ENCODE assay signal across 28 cellular contexts in genomic region chr19:35087393-35087792, GRCh38. TPM values are rescaled to one million over a fixed set of nuclear protein-coding genes. Genes with fewer than 3 reads are reported as not detected.
"Had no signal": no experiment of that assay in that cellular context is flagged by ENCODE, and none has a peak within 500 bp of the region (broad histone marks: within the 10 kb centered on the region; RNA-seq: fewer than 3 reads in every experiment).

No MANE protein-coding gene starts in this region.

- H3K36me3 ChIP-seq: brain microvascular endothelial cell, colonic mucosa, prostate gland, suprapubic skin, transverse colon had no signal

- H3K27ac Mint-ChIP-seq: activated naive CD4-positive, alpha-beta T cell treated with anti-CD3 and anti-CD28 coated beads, Interleukin-2, amount 10 ng/mL, durations not matched to agents 7 days and 5 days; activated naive CD8-positive, alpha-beta T cell treated with anti-CD3 and anti-CD28 coated beads, Interleukin-2, amount 50 U/mL, for 24 hours; endodermal cell had no signal

- H3K9me3 Mint-ChIP-seq: activated naive CD4-positive, alpha-beta T cell treated with anti-CD3 and anti-CD28 coated beads, Interleukin-2, amount 10 ng/mL, durations not matched to agents 7 days and 5 days; activated naive CD8-positive, alpha-beta T cell treated with anti-CD3 and anti-CD28 coated beads, Interleukin-2, amount 50 U/mL, for 24 hours; activated T-cell treated with anti-CD3 and anti-CD28 coated beads, Interleukin-2, amount 50 U/mL, for 4 hours; neural crest cell; stimulated activated naive CD8-positive, alpha-beta T cell treated with anti-CD3 and anti-CD28 coated beads, Interleukin-15, amount 100 ng/mL, for 72 hours had no signal

- H3K4me1 ChIP-seq: colonic mucosa, prostate gland had no signal

- DNase-seq: activated CD4-positive, alpha-beta T cell treated with anti-CD3 and anti-CD28 coated beads, Interleukin-2, amount 50 U/mL, for 1 hour; activated CD4-positive, CD25-positive, alpha-beta regulatory T cell treated with anti-CD3 and anti-CD28 coated beads, Interleukin-2, amount 50 U/mL, for 72 hours; activated CD8-positive, alpha-beta memory T cell treated with anti-CD3 and anti-CD28 coated beads, Interleukin-2, amount 50 U/mL, for 4 hours; activated naive CD4-positive, alpha-beta T cell treated with anti-CD3 and anti-CD28 coated beads, Interleukin-2, amount 10 ng/mL, durations not matched to agents 7 days and 5 days; activated naive CD8-positive, alpha-beta T cell treated with anti-CD3 and anti-CD28 coated beads, Interleukin-2, amount 50 U/mL, for 24 hours; activated T-cell treated with anti-CD3 and anti-CD28 coated beads, Interleukin-2, amount 50 U/mL, for 4 hours; anterior cingulate cortex; brain microvascular endothelial cell; central memory CD4-positive, alpha-beta T cell; colonic mucosa; endodermal cell; foreskin keratinocyte; hypothalamus; kidney; midbrain; right cardiac atrium; stimulated activated naive CD8-positive, alpha-beta T cell treated with anti-CD3 and anti-CD28 coated beads, Interleukin-15, amount 100 ng/mL, for 72 hours; T1000; transverse colon had no signal

- FAIRE-seq: kidney had no signal

- H3K36me3 Mint-ChIP-seq: activated naive CD4-positive, alpha-beta T cell treated with anti-CD3 and anti-CD28 coated beads, Interleukin-2, amount 10 ng/mL, durations not matched to agents 7 days and 5 days had no signal

- H3K27ac ChIP-seq: brain microvascular endothelial cell, colonic mucosa, epithelial cell of prostate, foreskin keratinocyte, prostate gland, suprapubic skin, transverse colon had no signal

- H3K9me3 ChIP-seq: colonic mucosa, prostate gland, suprapubic skin, transverse colon had no signal

- ATAC-seq: activated naive CD8-positive, alpha-beta T cell treated with anti-CD3 and anti-CD28 coated beads, Interleukin-2, amount 50 U/mL, for 24 hours; activated T-cell treated with anti-CD3 and anti-CD28 coated beads, Interleukin-2, amount 50 U/mL, for 4 hours; left lobe of liver; right cardiac atrium; stimulated activated naive CD8-positive, alpha-beta T cell treated with anti-CD3 and anti-CD28 coated beads, Interleukin-15, amount 100 ng/mL, for 72 hours had no signal

- H3K27me3 ChIP-seq: brain microvascular endothelial cell, colonic mucosa, foreskin keratinocyte, suprapubic skin had no signal

- H3K4me3 Mint-ChIP-seq: activated naive CD4-positive, alpha-beta T cell treated with anti-CD3 and anti-CD28 coated beads, Interleukin-2, amount 10 ng/mL, durations not matched to agents 7 days and 5 days; activated naive CD8-positive, alpha-beta T cell treated with anti-CD3 and anti-CD28 coated beads, Interleukin-2, amount 50 U/mL, for 24 hours; activated T-cell treated with anti-CD3 and anti-CD28 coated beads, Interleukin-2, amount 50 U/mL, for 4 hours; endodermal cell; neural crest cell; stimulated activated naive CD8-positive, alpha-beta T cell treated with anti-CD3 and anti-CD28 coated beads, Interleukin-15, amount 100 ng/mL, for 72 hours had no signal

- H3K27me3 Mint-ChIP-seq: stimulated activated naive CD8-positive, alpha-beta T cell treated with anti-CD3 and anti-CD28 coated beads, Interleukin-15, amount 100 ng/mL, for 72 hours had no signal

- H3K4me3 ChIP-seq: colonic mucosa, prostate gland, skin epidermis, suprapubic skin, transverse colon had no signal

RNA-seq across cellular contexts. Expression of gene FXYD3, which starts 28.2 kb away (rescaled TPM):
- total RNA-seq: endodermal cell, fibroblast of lung, lung microvascular endothelial cell, osteocyte had no signal
- polyA plus RNA-seq: fibroblast of lung had no signal

RNA-seq across cellular contexts. Expression of gene HPN, which starts 45.9 kb away (rescaled TPM):
- total RNA-seq: foreskin keratinocyte, osteocyte had no signal
- polyA plus RNA-seq: fibroblast of lung, foreskin keratinocyte had no signal

RNA-seq across cellular contexts. Expression of gene LGI4, which starts 47.5 kb away (rescaled TPM):
- total RNA-seq: foreskin keratinocyte, lung microvascular endothelial cell had no signal

RNA-seq across cellular contexts. Expression of gene FXYD1, which starts 51.2 kb away (rescaled TPM):
- total RNA-seq: lung microvascular endothelial cell had no signal

RNA-seq across cellular contexts. Expression of gene FXYD7, which starts 55.7 kb away (rescaled TPM):
- total RNA-seq: fibroblast of lung, lung microvascular endothelial cell, osteocyte, prostate gland, transverse colon had no signal
- polyA plus RNA-seq: fibroblast of lung had no signal
